In genomic region chr3:194237110-194237509, GRCh38 we compare ENCODE assay signal across 31 cellular contexts.
"Had no signal": no experiment of that assay in that cellular context is flagged by ENCODE, and none has a peak within 500 bp of the region (broad histone marks: within the 10 kb centered on the region; RNA-seq: fewer than 3 reads in every experiment).

No MANE protein-coding gene starts in this region.

- H3K4me1 ChIP-seq: body of pancreas, esophagus muscularis mucosa had no signal

- H3K4me1 Mint-ChIP-seq: activated B cell treated with CpG ODN at 0.5 μM for 24 hours; activated T-helper 17 cell treated with anti-CD3 and anti-CD28 coated beads, Interleukin-2, amount 50 U/mL, for 72 hours had no signal

- H3K27ac ChIP-seq: body of pancreas, esophagus muscularis mucosa, WERI-Rb-1 had no signal

- H3K27me3 ChIP-seq: body of pancreas, esophagus muscularis mucosa had no signal

- H3K4me3 Mint-ChIP-seq: activated B cell treated with CpG ODN at 0.5 μM for 24 hours; activated CD8-positive, alpha-beta T cell treated with anti-CD3 and anti-CD28 coated beads for 36 hours; activated naive CD8-positive, alpha-beta T cell; activated T-cell treated with anti-CD3 and anti-CD28 coated beads, Interleukin-2, amount 50 U/mL, for 4 hours; activated T-helper 17 cell treated with anti-CD3 and anti-CD28 coated beads, Interleukin-2, amount 50 U/mL, for 72 hours; effector memory CD8-positive, alpha-beta T cell; T-helper 17 cell; T-helper 2 cell treated with Interferon-gamma antibody and Interleukin-4, amounts not matched to agents 5 μg/mL and 100 μg/mL, for 36 hours had no signal

- H3K9me3 Mint-ChIP-seq: activated CD8-positive, alpha-beta T cell treated with anti-CD3 and anti-CD28 coated beads for 36 hours; activated T-helper 17 cell treated with anti-CD3 and anti-CD28 coated beads, Interleukin-2, amount 50 U/mL, for 72 hours; effector memory CD8-positive, alpha-beta T cell had no signal

- H3K9me3 ChIP-seq: body of pancreas, esophagus muscularis mucosa had no signal

- DNase-seq: activated B cell treated with CpG ODN at 0.5 μM for 24 hours; activated CD4-positive, alpha-beta T cell treated with anti-CD3 and anti-CD28 coated beads for 48 hours; activated CD4-positive, alpha-beta T cell treated with anti-CD3 and anti-CD28 coated beads, Interleukin-2, amount 50 U/mL, for 1 hour; activated CD4-positive, alpha-beta T cell treated with anti-CD3 and anti-CD28 coated beads, Interleukin-2, amount 50 U/mL, for 48 hours; activated CD8-positive, alpha-beta memory T cell treated with anti-CD3 and anti-CD28 coated beads for 24 hours; activated CD8-positive, alpha-beta T cell treated with anti-CD3 and anti-CD28 coated beads for 36 hours; activated effector memory CD4-positive, alpha-beta T cell treated with Interleukin-2 at 50 U/mL for 16 hours; activated gamma-delta T cell treated with Interleukin-2 at 50 U/mL for 16 hours; activated naive CD4-positive, alpha-beta T cell treated with anti-CD3 and anti-CD28 coated beads, Interleukin-2, amount 50 U/mL, for 16 hours; activated naive CD4-positive, alpha-beta T cell treated with Interleukin-2 at 50 U/mL for 16 hours; activated T-cell treated with anti-CD3 and anti-CD28 coated beads, Interleukin-2, amount 50 U/mL, for 4 hours; amygdala; aorta; body of pancreas; caudate nucleus; cortex of kidney; dermis blood vessel endothelial cell; effector CD4-positive, alpha-beta T cell; effector memory CD8-positive, alpha-beta T cell; erythroblast; foreskin fibroblast; head of caudate nucleus; T-helper 1 cell; T-helper 17 cell; T1000; WERI-Rb-1 had no signal

- H3K4me3 ChIP-seq: body of pancreas, esophagus muscularis mucosa had no signal

- ATAC-seq: activated CD4-positive, CD25-positive, alpha-beta regulatory T cell treated with anti-CD3 and anti-CD28 coated beads, Interleukin-2, amount 50 U/mL, for 24 hours; activated CD8-positive, alpha-beta T cell treated with anti-CD3 and anti-CD28 coated beads for 36 hours; activated T-cell treated with anti-CD3 and anti-CD28 coated beads, Interleukin-2, amount 50 U/mL, for 4 hours; activated T-helper 17 cell treated with anti-CD3 and anti-CD28 coated beads, Interleukin-2, amount 50 U/mL, for 72 hours; body of pancreas; effector memory CD8-positive, alpha-beta T cell; T-helper 17 cell had no signal

- H3K36me3 ChIP-seq: esophagus muscularis mucosa, WERI-Rb-1 had no signal

- H3K27ac Mint-ChIP-seq: activated B cell treated with CpG ODN at 0.5 μM for 24 hours; activated CD8-positive, alpha-beta T cell treated with anti-CD3 and anti-CD28 coated beads for 36 hours; activated naive CD8-positive, alpha-beta T cell; activated T-helper 17 cell treated with anti-CD3 and anti-CD28 coated beads, Interleukin-2, amount 50 U/mL, for 72 hours; effector memory CD8-positive, alpha-beta T cell; T-helper 17 cell; T-helper 2 cell treated with Interferon-gamma antibody and Interleukin-4, amounts not matched to agents 5 μg/mL and 100 μg/mL, for 36 hours had no signal
